ENCODE assay signal across 8 cellular contexts in the genomic region with DNA sequence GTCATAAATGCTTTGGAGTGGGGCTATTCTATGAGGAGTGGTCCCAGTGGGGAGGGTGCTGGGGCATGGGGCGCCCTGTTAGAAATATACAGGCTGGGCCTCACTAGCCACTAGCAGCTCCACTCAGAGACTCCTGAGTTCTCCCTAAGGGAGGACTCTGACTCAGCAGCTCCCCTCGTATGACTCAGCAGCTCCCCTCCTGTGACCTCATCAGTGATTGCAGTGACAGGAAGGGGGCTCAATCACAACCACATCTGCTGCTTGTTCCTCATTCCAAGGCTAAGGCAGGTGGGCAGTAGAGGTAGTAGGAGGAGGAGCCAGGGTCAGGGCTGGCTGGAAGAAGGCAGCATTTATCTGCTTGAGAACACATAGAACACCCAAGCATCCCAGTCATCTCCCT. TPM values are rescaled to one million over a fixed set of nuclear protein-coding genes. Genes with fewer than 3 reads are reported as not detected.
DNase-seq lines count a peak whose midpoint lies in the region; ATAC-seq and TF ChIP-seq lines count a peak whose summit lies in the region.

No MANE protein-coding gene starts in this region.

- peak overlapping the region; percentile 14 for H3K9ac ChIP-seq in HUES6 (ENCODE audit: low read length)

- CTCF ChIA-PET in activated CD4-positive, alpha-beta memory T cell treated with anti-CD3 and anti-CD28 coated beads, Interleukin-2, amount 10 ng/mL, durations not matched to agents 7 days and 5 days (lab: Charles Lee): interaction anchor here (0.9 to 2.4 kb wide), 3 partner anchors 17 to 55 kb away, joined by 3 to 11 read pairs (median 5); no protein-coding TSS in a partner anchor

- H3K27ac ChIP-seq in right cardiac atrium (ENCODE audit: low read length) (no peak overlapping the region), HUES6 (ENCODE audit: low read depth, low read length) (no peak overlapping the region)

- no peaks in the 10 kb centered on the region for H3K9me3 Mint-ChIP-seq in activated CD4-positive, alpha-beta memory T cell treated with anti-CD3 and anti-CD28 coated beads, Interleukin-2, amount 10 ng/mL, durations not matched to agents 7 days and 5 days
- H3K9me3 Mint-ChIP-seq in progenitor cell of endocrine pancreas (ENCODE audit: low read depth): peaks cover 3% of the 10 kb centered on the region

- TF ChIP-seq CTCF in progenitor cell of endocrine pancreas (IDR thresholded peaks at IDR 0.05; ENCODE audit: unreplicated experiment): no peak

- H3K9me3 ChIP-seq in right cardiac atrium (ENCODE audit: control insufficient read depth, low read length): no peaks in the 10 kb centered on the region
- H3K9me3 ChIP-seq in HUES6 (ENCODE audit: control insufficient read depth, insufficient read depth, low read depth, low read length): peaks cover 11% of the 10 kb centered on the region

- 65% methylated on average over 2 of the region's 2 CpGs for WGBS in right cardiac atrium

- intact Hi-C loops in right cardiac atrium (cut with DNase I) (no loop called here), cardiac septum (cut with DNase I) (no loop called here)

- H3K27ac Mint-ChIP-seq in activated CD4-positive, alpha-beta memory T cell treated with anti-CD3 and anti-CD28 coated beads, Interleukin-2, amount 10 ng/mL, durations not matched to agents 7 days and 5 days: peak overlapping the region; percentile 86
- no peak overlapping the region for H3K27ac Mint-ChIP-seq in progenitor cell of endocrine pancreas

- H3K4me1 ChIP-seq in right cardiac atrium (ENCODE audit: control insufficient read depth, insufficient read depth, low read length) (no peaks in the 10 kb centered on the region), HUES6 (ENCODE audit: control insufficient read depth, insufficient read depth, low read length) (peaks cover 10% of the 10 kb centered on the region; the same call in 1 of the 2 replicates)

- H3K27me3 Mint-ChIP-seq in activated CD4-positive, alpha-beta memory T cell treated with anti-CD3 and anti-CD28 coated beads, Interleukin-2, amount 10 ng/mL, durations not matched to agents 7 days and 5 days: no peaks in the 10 kb centered on the region
- H3K27me3 Mint-ChIP-seq in progenitor cell of endocrine pancreas: no peaks in the 10 kb centered on the region

- peaks cover 40% of the 10 kb centered on the region for H3K4me1 Mint-ChIP-seq in activated CD4-positive, alpha-beta memory T cell treated with anti-CD3 and anti-CD28 coated beads, Interleukin-2, amount 10 ng/mL, durations not matched to agents 7 days and 5 days
- no peaks in the 10 kb centered on the region for H3K4me1 Mint-ChIP-seq in progenitor cell of endocrine pancreas (ENCODE audit: low read depth)

- no peaks in the 10 kb centered on the region for H3K27me3 ChIP-seq in right cardiac atrium (ENCODE audit: control insufficient read depth, insufficient read depth)
- no peaks in the 10 kb centered on the region for H3K27me3 ChIP-seq in HUES6 (ENCODE audit: control insufficient read depth, insufficient read depth, low read length)

- peaks cover 6% of the 10 kb centered on the region; the same call in 1 of the 2 replicates for H3K36me3 ChIP-seq in HUES6 (ENCODE audit: control insufficient read depth, insufficient read depth, low read length)

- H3K4me3 Mint-ChIP-seq in activated CD4-positive, alpha-beta memory T cell treated with anti-CD3 and anti-CD28 coated beads, Interleukin-2, amount 10 ng/mL, durations not matched to agents 7 days and 5 days: no peak overlapping the region
- H3K4me3 Mint-ChIP-seq in progenitor cell of endocrine pancreas (ENCODE audit: low read depth): no peak overlapping the region

- DNase-seq in right cardiac atrium (peak in 1 of 3 donors; percentile 60), cardiac septum (ENCODE audit: low spot score) (no peak), iPS-NIHi7 (ENCODE audit: extremely low spot score) (peak; percentile 65), progenitor cell of endocrine pancreas (ENCODE audit: low spot score, unreplicated experiment) (no peak), middle frontal gyrus (ENCODE audit: extremely low spot score, low spot score) (no peak)
- peak; percentile 62 for DNase-seq in activated CD4-positive, alpha-beta memory T cell treated with anti-CD3 and anti-CD28 coated beads, Interleukin-2, amount 10 ng/mL, durations not matched to agents 7 days and 5 days

- peaks cover 88% of the 10 kb centered on the region for H3K36me3 Mint-ChIP-seq in activated CD4-positive, alpha-beta memory T cell treated with anti-CD3 and anti-CD28 coated beads, Interleukin-2, amount 10 ng/mL, durations not matched to agents 7 days and 5 days (ENCODE audit: low read depth)
- peaks cover 14% of the 10 kb centered on the region for H3K36me3 Mint-ChIP-seq in progenitor cell of endocrine pancreas (ENCODE audit: insufficient read depth)

- ATAC-seq in right cardiac atrium (peak; percentile 19 to 61), HG03571 (IDR thresholded peaks at IDR 0.05; ENCODE audit: unreplicated experiment) (no peak)

- H3K4me3 ChIP-seq in right cardiac atrium (ENCODE audit: low read length) (no peak overlapping the region), HUES6 (ENCODE audit: low read depth, low read length) (no peak overlapping the region)

- POLR2A ChIA-PET in activated CD4-positive, alpha-beta memory T cell treated with anti-CD3 and anti-CD28 coated beads, Interleukin-2, amount 10 ng/mL, durations not matched to agents 7 days and 5 days (lab: Charles Lee): interaction anchor here (1.7 to 10.0 kb wide), 2 partner anchors 15 to 18 kb away, joined by 8 to 102 read pairs; no protein-coding TSS in a partner anchor

RNA-seq across cellular contexts. Expression of a gene that starts 28.0 kb away (rescaled TPM):
- total RNA-seq in right cardiac atrium (1 to 10 TPM; 5.0 to 8.6 (median 7.1) TPM), cardiac septum (2.5 TPM), progenitor cell of endocrine pancreas (8.0 and 9.3 TPM in 2 replicates)
- polyA plus RNA-seq in right cardiac atrium: 2.1 TPM
- total RNA-seq in activated CD4-positive, alpha-beta memory T cell treated with anti-CD3 and anti-CD28 coated beads, Interleukin-2, amount 10 ng/mL, durations not matched to agents 7 days and 5 days: 10 to 100 TPM; 69.1 to 70.6 TPM

Comparison
In these comparisons a context has a peak if more than half of its experiments do, and no peak if none do; other contexts are left out.
1. DNase-seq: peak in activated CD4-positive, alpha-beta memory T cell treated with anti-CD3 and anti-CD28 coated beads, Interleukin-2, amount 10 ng/mL, durations not matched to agents 7 days and 5 days (single experiment) and iPS-NIHi7 (single experiment); none in cardiac septum (single experiment), progenitor cell of endocrine pancreas (single experiment) and middle frontal gyrus (single experiment).